8 cellular contexts compared by ENCODE assay signal in genomic region chr6:43129434-43130194, GRCh38. TPM values are rescaled to one million over a fixed set of nuclear protein-coding genes. Genes with fewer than 3 reads are reported as not detected.
DNase-seq lines count a peak whose midpoint lies in the region; ATAC-seq, FAIRE-seq and TF ChIP-seq lines count a peak whose summit lies in the region.

No MANE protein-coding gene starts in this region.

- peak overlapping the region; percentile 91 for H3K27ac Mint-ChIP-seq in astrocyte (ENCODE audit: unreplicated experiment)

- H3K36me3 ChIP-seq in astrocyte (ENCODE audit: insufficient read depth, low read length): peaks cover 14% of the 10 kb centered on the region
- no peaks in the 10 kb centered on the region for H3K36me3 ChIP-seq in effector memory CD4-positive, alpha-beta T cell (ENCODE audit: control insufficient read depth, insufficient read depth, low read length)

- H3K36me3 Mint-ChIP-seq in astrocyte (ENCODE audit: low read depth, unreplicated experiment): peaks cover 22% of the 10 kb centered on the region

- peak overlapping the region; percentile 29 for H3K9ac ChIP-seq in astrocyte (ENCODE audit: low read length)

- H3K4me3 ChIP-seq in astrocyte (ENCODE audit: insufficient read depth, low read depth, low read length): no peak overlapping the region
- H3K4me3 ChIP-seq in effector memory CD4-positive, alpha-beta T cell (ENCODE audit: insufficient read depth, low read depth, low read length, poor library complexity, severe bottlenecking): no peak overlapping the region

- H3K27me3 ChIP-seq in astrocyte (ENCODE audit: insufficient read depth, low read length): no peaks in the 10 kb centered on the region
- no peaks in the 10 kb centered on the region for H3K27me3 ChIP-seq in effector memory CD4-positive, alpha-beta T cell (replicated peaks; ENCODE audit: control insufficient read depth, insufficient read depth, low read length, poor library complexity, severe bottlenecking)

- peaks cover 28% of the 10 kb centered on the region for H4K20me1 ChIP-seq in astrocyte (ENCODE audit: insufficient read depth, low read length)

- H3K4me1 ChIP-seq in astrocyte (ENCODE audit: insufficient read depth, low read length): peaks cover 46% of the 10 kb centered on the region
- no peaks in the 10 kb centered on the region for H3K4me1 ChIP-seq in effector memory CD4-positive, alpha-beta T cell (ENCODE audit: control insufficient read depth, insufficient read depth, low read length, poor library complexity, severe bottlenecking)

- H3K9me3 ChIP-seq in astrocyte (ENCODE audit: insufficient read depth, low read depth, low read length): no peaks in the 10 kb centered on the region
- no peaks in the 10 kb centered on the region for H3K9me3 ChIP-seq in effector memory CD4-positive, alpha-beta T cell (ENCODE audit: control insufficient read depth, low read length)

- no peak for FAIRE-seq in astrocyte (lab: Jason Lieb, UNC)

- DNase-seq in EH (ENCODE audit: low read depth): peak; percentile 71
- peak; percentile 47 for DNase-seq in LHCN-M2 (ENCODE audit: low read depth)
- DNase-seq in astrocyte (ENCODE audit: low read depth): no peak
- DNase-seq in left colon: peak; percentile 48 to 59
- DNase-seq in GDM1 (lab: John Stamatoyannopoulos, UW): no peak
- no peak for DNase-seq in effector memory CD4-positive, alpha-beta T cell
- DNase-seq in NCI-H1436 (lab: John Stamatoyannopoulos, UW): no peak
- DNase-seq in anterior cingulate cortex (lab: John Stamatoyannopoulos, UW): no peak

- intact Hi-C loops in left colon (cut with DNase I, micrococcal nuclease): loop anchor here (10.0 kb wide), 2 partner anchors 55 to 65 kb away; partner anchors contain the start of gene PTK7 (in 1 of the 2)

- H2AFZ ChIP-seq in astrocyte (ENCODE audit: low read depth, low read length): no peak overlapping the region

- H3K27me3 Mint-ChIP-seq in astrocyte (ENCODE audit: low read depth, unreplicated experiment): no peaks in the 10 kb centered on the region

- peak; percentile 60 for TF ChIP-seq CTCF in astrocyte (IDR thresholded peaks at IDR 0.05; ENCODE audit: insufficient read depth, low read depth, low read length)

- H3K4me2 ChIP-seq in astrocyte (ENCODE audit: low read length): peak overlapping the region; percentile 30

- H3K79me2 ChIP-seq in astrocyte (ENCODE audit: insufficient read depth, low read length): peaks cover 63% of the 10 kb centered on the region

- ATAC-seq in left colon: peak; percentile 92

- no peak overlapping the region for H3K27ac ChIP-seq in astrocyte (ENCODE audit: low read depth, low read length)
- H3K27ac ChIP-seq in effector memory CD4-positive, alpha-beta T cell (ENCODE audit: insufficient read depth, low read length, poor library complexity, severe bottlenecking): no peak overlapping the region

- H3K9me3 Mint-ChIP-seq in astrocyte (ENCODE audit: unreplicated experiment): no peaks in the 10 kb centered on the region

- H3K4me3 Mint-ChIP-seq in astrocyte (ENCODE audit: unreplicated experiment): peak overlapping the region; percentile 64

- H3K4me1 Mint-ChIP-seq in astrocyte (ENCODE audit: low read depth, unreplicated experiment): peaks cover 62% of the 10 kb centered on the region

RNA-seq across cellular contexts. Expression of gene SRF, which starts 41.5 kb away (rescaled TPM):
- total RNA-seq in LHCN-M2 (2014; rRNA removed) (29.5 and 36.5 TPM in 2 replicates), astrocyte (53.5 and 54.9 TPM in 2 replicates), left colon (10 to 100 TPM; 22.8 to 30.1 TPM)
- polyA plus RNA-seq in LHCN-M2 (2012): 27.1 TPM

RNA-seq across cellular contexts. Expression of gene CUL9, which starts 52.4 kb away (rescaled TPM):
- total RNA-seq in LHCN-M2 (2014; rRNA removed): 25.7 and 26.8 TPM in 2 replicates
- polyA plus RNA-seq in LHCN-M2 (2012): 17.2 TPM
- total RNA-seq in astrocyte: 11.1 TPM in 2 replicates
- 10 to 100 TPM; 31.4 to 41.8 TPM for total RNA-seq in left colon

RNA-seq across cellular contexts. Expression of gene PTK7, which starts 53.5 kb away (rescaled TPM):
- total RNA-seq in LHCN-M2 (2014; rRNA removed) (52.3 and 52.8 TPM in 2 replicates), astrocyte (506 and 728 TPM in 2 replicates), left colon (1 to 10 TPM; 8.0 to 9.7 TPM)
- polyA plus RNA-seq in LHCN-M2 (2012): 46.6 TPM

Comparison
In these comparisons a context has a peak if more than half of its experiments do, and no peak if none do; other contexts are left out.
1. DNase-seq: peak in EH (single experiment), LHCN-M2 (single experiment) and left colon (2 of 2); none in astrocyte (single experiment), GDM1 (single experiment), effector memory CD4-positive, alpha-beta T cell (0 of 3), NCI-H1436 (single experiment) and anterior cingulate cortex (0 of 58).